Comparison of ENCODE assay signal across 1 cellular context in the genomic region with DNA sequence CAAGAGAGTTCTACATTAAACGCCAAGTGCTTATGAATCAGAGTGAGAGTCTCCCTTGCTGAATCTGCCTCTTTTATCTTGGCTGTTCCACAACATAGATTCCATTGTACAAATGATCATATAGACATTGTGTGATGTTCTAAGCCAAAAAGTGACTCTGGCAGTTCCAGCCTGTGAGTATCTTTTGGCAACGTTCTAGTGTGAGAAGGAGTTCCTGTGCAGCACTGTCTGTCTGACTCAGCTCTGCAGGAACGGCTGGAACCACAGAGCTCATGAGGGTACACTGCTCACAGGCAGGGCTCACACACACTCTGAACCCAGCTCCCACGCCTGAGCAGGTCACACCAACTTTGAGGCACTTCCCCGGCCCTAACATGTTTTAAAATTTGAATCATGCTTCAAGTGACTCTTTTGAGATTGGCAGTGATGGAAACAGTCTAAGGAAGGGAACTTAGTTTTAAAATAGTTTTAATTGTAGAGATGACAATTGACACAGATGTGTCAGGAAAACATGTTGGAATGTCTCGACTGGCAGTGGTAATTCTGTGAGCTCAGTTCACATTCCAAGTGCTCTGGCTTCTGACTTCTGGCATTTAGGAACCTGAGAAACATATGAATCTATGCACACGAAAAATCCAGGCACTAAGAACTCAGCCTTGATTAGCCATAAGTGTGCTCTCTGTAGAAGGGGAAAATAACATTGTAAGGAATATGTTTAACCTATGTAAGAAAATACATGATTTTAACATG.
TF ChIP-seq lines count a peak whose summit lies in the region.

No MANE protein-coding gene starts in this region.

TF ChIP-seq in SK-N-SH treated with all-trans-retinoic acid at 6 μM for 48 hours, 23 proteins besides CTCF, POLR2A, EP300 and RAD21:
- TF ChIP-seq POU6F1 (CRISPR knock-in tag; IDR thresholded peaks at IDR 0.05; ENCODE audit: borderline replicate concordance, low read depth), result no peak
- TF ChIP-seq GLIS3 (CRISPR knock-in tag; IDR thresholded peaks at IDR 0.05), result no peak
- no peak for TF ChIP-seq ZFP3 (CRISPR knock-in tag; IDR thresholded peaks at IDR 0.05)
- TF ChIP-seq BACH2 (CRISPR knock-in tag; IDR thresholded peaks at IDR 0.05; ENCODE audit: borderline replicate concordance), result no peak
